In the genomic region with DNA sequence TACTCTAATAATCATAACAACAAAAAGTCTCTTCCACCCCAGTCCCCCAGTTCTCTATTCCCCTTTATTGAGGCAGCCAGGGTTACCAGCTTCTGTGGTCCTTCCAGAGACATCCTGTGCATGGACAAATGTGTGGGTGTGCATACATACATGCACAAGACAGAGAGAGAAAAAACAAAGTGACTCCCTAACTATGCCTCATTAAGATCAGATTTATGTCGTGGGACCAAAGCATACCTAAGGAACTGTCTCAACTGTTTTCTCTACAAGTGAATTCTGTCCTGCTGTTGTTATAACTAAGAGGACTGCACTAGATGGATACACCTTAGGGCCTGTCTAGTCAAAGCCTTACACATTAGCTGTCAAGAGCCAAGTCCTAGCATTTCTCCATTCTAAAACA, we compare ENCODE assay signal across 23 cellular contexts.
DNase-seq lines count a peak whose midpoint lies in the region; ATAC-seq, FAIRE-seq and TF ChIP-seq lines count a peak whose summit lies in the region.
"Had no signal": no experiment of that assay in that cellular context is flagged by ENCODE, and none has a peak within 500 bp of the region (broad histone marks: within the 10 kb centered on the region; RNA-seq: fewer than 3 reads in every experiment).

No MANE protein-coding gene starts in this region.

- H3K27me3 ChIP-seq in CD8-positive, alpha-beta T cell (ENCODE audit: insufficient read depth, low read length), result no peaks in the 10 kb centered on the region
- H3K27me3 ChIP-seq in IMR-90 (ENCODE audit: control insufficient read depth, insufficient read depth, low read length) (no peaks in the 10 kb centered on the region), GM12878 (replicated peaks in 1 of 2; ENCODE audit: control insufficient read depth in 2 of 2, insufficient read depth in 2 of 2, low read length in 1 of 2) (no peaks in the 10 kb centered on the region), osteoblast (ENCODE audit: insufficient read depth, low read length) (no peaks in the 10 kb centered on the region)
- H3K27me3 ChIP-seq: gastroesophageal sphincter, MG63, transverse colon had no signal

- peaks cover 5% of the 10 kb centered on the region for H3K36me3 Mint-ChIP-seq in CD8-positive, alpha-beta T cell
- H3K36me3 Mint-ChIP-seq: natural killer cell treated with Interleukin-12 subunit alpha and Interleukin-12 subunit beta and Interleukin-15 and Interleukin-18, amount 100 ng/mL, for 72 hours had no signal

- TF ChIP-seq RAD21 in IMR-90 (IDR thresholded peaks at IDR 0.05; ENCODE audit: low read length) (no peak), GM12878 (IDR thresholded peaks at IDR 0.05; ENCODE audit: insufficient read depth, low read depth, low read length) (no peak)

- WGBS in IMR-90 (ENCODE audit: extremely low coverage in 2 of 2, insufficient read length in 1 of 2), 2 experiments, result no CpG with 5 or more reads among the region's 1 CpG
- 33% methylated on average over 1 of the region's 1 CpG for WGBS in GM12878 (ENCODE audit: insufficient coverage, insufficient replicate concordance, low lambda C conversion rate, missing lambda C conversion rate)
- WGBS in lower leg skin, 2 donors, result 55 to 71% methylated on average over 1 of the region's 1 CpG

- H3K27me3 Mint-ChIP-seq in CD8-positive, alpha-beta T cell (ENCODE audit: low read depth), result no peaks in the 10 kb centered on the region
- H3K27me3 Mint-ChIP-seq: natural killer cell treated with Interleukin-12 subunit alpha and Interleukin-12 subunit beta and Interleukin-15 and Interleukin-18, amount 100 ng/mL, for 72 hours; progenitor cell of endocrine pancreas had no signal

- no peak for TF ChIP-seq CTCF in CD8-positive, alpha-beta T cell (IDR thresholded peaks at IDR 0.05)
- TF ChIP-seq CTCF in IMR-90 (conservative IDR thresholded peaks at IDR 0.05; ENCODE audit: low read depth, low read length), result no peak
- no peak for TF ChIP-seq CTCF in GM12878 (IDR thresholded peaks at IDR 0.05 in 2 of 3, conservative IDR thresholded peaks at IDR 0.05 in 1 of 3; ENCODE audit: control insufficient read depth in 2 of 3, extremely low read depth in 1 of 3, insufficient read depth in 1 of 3, low read depth in 3 of 3, low read length in 3 of 3)
- no peak for TF ChIP-seq CTCF in osteoblast (IDR thresholded peaks at IDR 0.05; ENCODE audit: extremely low read depth, low read depth, low read length)
- TF ChIP-seq CTCF in lower leg skin (IDR thresholded peaks at IDR 0.05), result no peak

- H3K18ac ChIP-seq in IMR-90 (ENCODE audit: low read depth, low read length), result no peak overlapping the region

- peaks cover 76% of the 10 kb centered on the region for H3K4me1 Mint-ChIP-seq in CD8-positive, alpha-beta T cell (ENCODE audit: low read depth)

- no peak overlapping the region for H2BK15ac ChIP-seq in IMR-90 (ENCODE audit: low read depth, low read length)

- no peaks in the 10 kb centered on the region for H3K9me3 ChIP-seq in CD8-positive, alpha-beta T cell (ENCODE audit: low read length)
- H3K9me3 ChIP-seq in IMR-90 (ENCODE audit: control insufficient read depth, insufficient read depth, low read length), result no peaks in the 10 kb centered on the region
- no peaks in the 10 kb centered on the region for H3K9me3 ChIP-seq in GM12878 (replicated peaks; ENCODE audit: control insufficient read depth, insufficient read depth, low read length)
- no peaks in the 10 kb centered on the region for H3K9me3 ChIP-seq in osteoblast (ENCODE audit: low read depth, low read length)
- H3K9me3 ChIP-seq: gastroesophageal sphincter, MG63, transverse colon had no signal

- H2AK5ac ChIP-seq in IMR-90 (ENCODE audit: low read depth, low read length), result peak overlapping the region; percentile 34; the same call in 1 of the 2 replicates

- peaks cover 21% of the 10 kb centered on the region; the same call in 1 of the 2 replicates for H4K20me1 ChIP-seq in IMR-90 (ENCODE audit: insufficient read depth, low read length)
- no peaks in the 10 kb centered on the region for H4K20me1 ChIP-seq in GM12878 (ENCODE audit: control insufficient read depth, insufficient read depth)
- H4K20me1 ChIP-seq in osteoblast (ENCODE audit: insufficient read depth, low read length), result peaks cover 7% of the 10 kb centered on the region

- POLR2A ChIA-PET in CD8-positive, alpha-beta T cell (lab: Charles Lee), result no interaction called here
- POLR2A ChIA-PET in IMR-90 (lab: Charles Lee; ENCODE audit: unreplicated experiment), result no interaction called here
- POLR2A ChIA-PET in GM12878 (lab: Charles Lee), result interaction anchor here (0.9 to 2.6 kb wide), 5 partner anchors 53 to 117 kb away, joined by 3 to 15 read pairs (median 6); no protein-coding TSS in a partner anchor

- BruUV-seq in IMR-90 (replicated peaks; lab: Mats Ljungman, UMichigan), result no TSS peak
- BruUV-seq in GM12878 (replicated peaks; lab: Mats Ljungman, UMichigan), result no TSS peak

- H2BK120ac ChIP-seq in IMR-90 (ENCODE audit: low read depth, low read length), result no peak overlapping the region

- H3K27ac ChIP-seq in CD8-positive, alpha-beta T cell (ENCODE audit: low read depth, low read length), result no peak overlapping the region
- H3K27ac ChIP-seq in IMR-90 (ENCODE audit: insufficient read depth, low read length), result no peak overlapping the region
- H3K27ac ChIP-seq in GM12878 (ENCODE audit: control insufficient read depth, insufficient read depth), result peak overlapping the region; percentile 29
- H3K27ac ChIP-seq in osteoblast (ENCODE audit: low read depth, low read length), result no peak overlapping the region
- H3K27ac ChIP-seq: gastroesophageal sphincter, transverse colon had no signal

- no peak overlapping the region for H4K91ac ChIP-seq in IMR-90 (ENCODE audit: insufficient read depth, low read depth, low read length)

- TF ChIP-seq POLR2A in IMR-90 (IDR thresholded peaks at IDR 0.05; ENCODE audit: low read depth, low read length), result no peak
- TF ChIP-seq POLR2A in GM12878 (IDR thresholded peaks at IDR 0.05; ENCODE audit: low read depth, low read length), result no peak
- no peak for TF ChIP-seq POLR2A in lower leg skin (IDR thresholded peaks at IDR 0.05)

- H3K4me3 Mint-ChIP-seq in CD8-positive, alpha-beta T cell, result no peak overlapping the region
- H3K4me3 Mint-ChIP-seq: natural killer cell treated with Interleukin-12 subunit alpha and Interleukin-12 subunit beta and Interleukin-15 and Interleukin-18, amount 100 ng/mL, for 72 hours had no signal

- dilution Hi-C loops in IMR-90 (cut with HindIII; ENCODE audit: low sequenced_read_pairs, unreplicated experiment), result no loop called here

- peak overlapping the region; percentile 69; the same call in 1 of the 2 replicates for H3K14ac ChIP-seq in IMR-90 (replicated peaks; ENCODE audit: low read depth, low read length)

- no peak for FAIRE-seq in GM12878 (lab: Jason Lieb, UNC)

- TF ChIP-seq EP300 in GM12878 (IDR thresholded peaks at IDR 0.05; ENCODE audit: borderline replicate concordance in 1 of 2, control insufficient read depth in 1 of 2, low read depth in 2 of 2, low read length in 2 of 2), result no peak

- CTCF ChIA-PET in CD8-positive, alpha-beta T cell (lab: Charles Lee), result interaction anchor here (0.8 to 6.6 kb wide), 4 partner anchors 13 to 120 kb away, joined by 3 to 53 read pairs (median 10); no protein-coding TSS in a partner anchor
- CTCF ChIA-PET in IMR-90 (lab: Yijun Ruan, JAX), result interaction anchor here (0.8 to 1.0 kb wide), 2 partner anchors 53 to 116 kb away, joined by 3 read pairs; no protein-coding TSS in a partner anchor
- CTCF ChIA-PET in GM12878 (lab: Yijun Ruan, JAX), result interaction anchor here (0.9 to 13.0 kb wide), 11 partner anchors 11 to 117 kb away, joined by 3 to 339 read pairs (median 4); a partner anchor contains a TSS

- no peak overlapping the region for H2BK20ac ChIP-seq in IMR-90 (ENCODE audit: low read depth, low read length)

- H3K4me3 ChIP-seq in CD8-positive, alpha-beta T cell (ENCODE audit: low read depth, low read length), result no peak overlapping the region
- H3K4me3 ChIP-seq in IMR-90 (ENCODE audit: insufficient read depth, low read depth, low read length), result no peak overlapping the region
- H3K4me3 ChIP-seq in GM12878, result peak overlapping the region; percentile 76
- no peak overlapping the region for H3K4me3 ChIP-seq in osteoblast (ENCODE audit: insufficient read depth, low read length)
- no peak overlapping the region for H3K4me3 ChIP-seq in lower leg skin (ENCODE audit: low read depth, poor library complexity, severe bottlenecking)
- H3K4me3 ChIP-seq: gastroesophageal sphincter, MG63, transverse colon had no signal

- H3K9me1 ChIP-seq in IMR-90 (ENCODE audit: insufficient read depth, low read length), result peaks cover 10% of the 10 kb centered on the region

- SMC1A ChIA-PET in GM12878 (lab: Charles Lee; ENCODE audit: uncharacterized antibody, unreplicated experiment), result interaction anchor here (1.2 to 11.9 kb wide), 16 partner anchors 9 to 115 kb away, joined by 3 to 248 read pairs (median 6); a partner anchor contains a TSS

- H3K79me2 ChIP-seq in GM12878 (ENCODE audit: control insufficient read depth, insufficient read depth, low read length) (peaks cover 69% of the 10 kb centered on the region), osteoblast (ENCODE audit: insufficient read depth, low read length) (peaks cover 60% of the 10 kb centered on the region)

- peak overlapping the region; percentile 10 for H3K27ac Mint-ChIP-seq in CD8-positive, alpha-beta T cell
- H3K27ac Mint-ChIP-seq: natural killer cell treated with Interleukin-12 subunit alpha and Interleukin-12 subunit beta and Interleukin-15 and Interleukin-18, amount 100 ng/mL, for 72 hours; progenitor cell of endocrine pancreas had no signal

- H3K9me3 Mint-ChIP-seq in CD8-positive, alpha-beta T cell, result no peaks in the 10 kb centered on the region
- H3K9me3 Mint-ChIP-seq: natural killer cell treated with Interleukin-12 subunit alpha and Interleukin-12 subunit beta and Interleukin-15 and Interleukin-18, amount 100 ng/mL, for 72 hours had no signal

- H2BK5ac ChIP-seq in IMR-90 (ENCODE audit: low read depth, low read length, poor library complexity, severe bottlenecking), result peak overlapping the region; percentile 9

- no peaks in the 10 kb centered on the region for H3K36me3 ChIP-seq in CD8-positive, alpha-beta T cell (ENCODE audit: insufficient read depth, low read length)
- H3K36me3 ChIP-seq in IMR-90 (ENCODE audit: control insufficient read depth, insufficient read depth, low read length), result no peaks in the 10 kb centered on the region
- no peaks in the 10 kb centered on the region for H3K36me3 ChIP-seq in GM12878 (ENCODE audit: control insufficient read depth in 2 of 2, insufficient read depth in 2 of 2, low read length in 1 of 2)
- no peaks in the 10 kb centered on the region for H3K36me3 ChIP-seq in osteoblast (ENCODE audit: insufficient read depth, low read length)
- H3K36me3 ChIP-seq: gastroesophageal sphincter, MG63, transverse colon had no signal

- H3K9ac ChIP-seq in IMR-90 (ENCODE audit: low read depth, low read length) (no peak overlapping the region), GM12878 (ENCODE audit: control insufficient read depth, insufficient read depth, low read length) (no peak overlapping the region)

- ATAC-seq in CD8-positive, alpha-beta T cell, result no peak
- ATAC-seq in IMR-90 (ENCODE audit: low read depth) (no peak; the same call in 1 of the 2 replicates), GM12878 (no peak; the same call in 2 of the 3 replicates), GM21390 (IDR thresholded peaks at IDR 0.05; ENCODE audit: unreplicated experiment) (no peak)
- ATAC-seq: gastroesophageal sphincter; natural killer cell treated with Interleukin-12 subunit alpha and Interleukin-12 subunit beta and Interleukin-15 and Interleukin-18, amount 100 ng/mL, for 72 hours; stimulated activated naive CD8-positive, alpha-beta T cell treated with anti-CD3 and anti-CD28 coated beads, Interleukin-15, Interleukin-2, amounts not matched to agents 100 U/mL and 50 U/mL, for 24 hours had no signal

- no peak overlapping the region for H3K4me2 ChIP-seq in IMR-90 (ENCODE audit: low read depth, low read length)
- peak overlapping the region; percentile 80 for H3K4me2 ChIP-seq in GM12878 (ENCODE audit: control insufficient read depth, insufficient read depth)
- H3K4me2 ChIP-seq in osteoblast (ENCODE audit: insufficient read depth, low read length), result peak overlapping the region; percentile 15

- H4K5ac ChIP-seq in IMR-90 (ENCODE audit: low read depth, low read length), result no peak overlapping the region

- DNase-seq in CD8-positive, alpha-beta T cell, result no peak
- DNase-seq in IMR-90, result peak; percentile 47
- DNase-seq in GM12878 (ENCODE audit: low read depth, low spot score), result no peak
- no peak for DNase-seq in osteoblast (ENCODE audit: insufficient read length, low spot score, missing footprints)
- no peak for DNase-seq in lower leg skin (ENCODE audit: low spot score in 2 of 2)
- DNase-seq in RPMI8226, result no peak
- no peak for DNase-seq in posterior vena cava (ENCODE audit: low spot score)
- DNase-seq: activated CD4-positive, alpha-beta T cell treated with anti-CD3 and anti-CD28 coated beads, Interleukin-2, amount 50 U/mL, for 1 hour; aorta; Calu3; cerebellar nuclear complex; mesenchymal stem cell; MG63; NCI-H146; NCI-H526 treated with DMSO at 0.1 percent for 48 hours; SHP77 treated with DMSO at 0.1 percent for 48 hours; stimulated activated CD4-positive, alpha-beta T cell treated with anti-CD3 and anti-CD28 coated beads, Interleukin-2, amount 100 ng/mL, for 24 hours; stimulated activated naive CD8-positive, alpha-beta T cell treated with anti-CD3 and anti-CD28 coated beads, Interleukin-15, Interleukin-2, amounts not matched to agents 100 U/mL and 50 U/mL, for 24 hours; transverse colon had no signal

- H3K4me1 ChIP-seq in CD8-positive, alpha-beta T cell (ENCODE audit: insufficient read depth, low read length), result peaks cover 34% of the 10 kb centered on the region
- H3K4me1 ChIP-seq in IMR-90 (ENCODE audit: control insufficient read depth, insufficient read depth, low read length) (peaks cover 17% of the 10 kb centered on the region), GM12878 (ENCODE audit: control insufficient read depth, insufficient read depth, low read length) (peaks cover 20% of the 10 kb centered on the region), osteoblast (ENCODE audit: insufficient read depth, low read length) (peaks cover 48% of the 10 kb centered on the region)

- H3K56ac ChIP-seq in IMR-90 (ENCODE audit: extremely low read depth, insufficient read depth, low read length), result no peak overlapping the region

- no peak overlapping the region for H2AK9ac ChIP-seq in IMR-90 (replicated peaks; ENCODE audit: low read depth, low read length, poor library complexity)

- peaks cover 31 to 74% of the 10 kb centered on the region in 2 experiments for H3K79me1 ChIP-seq in IMR-90 (ENCODE audit: low read depth in 1 of 2, low read length in 2 of 2)

- H2AFZ ChIP-seq in IMR-90 (replicated peaks; ENCODE audit: low read length, poor library complexity) (no peak overlapping the region), GM12878 (ENCODE audit: control insufficient read depth, low read depth, low read length) (no peak overlapping the region), osteoblast (ENCODE audit: low read length) (no peak overlapping the region)

- H4K8ac ChIP-seq in IMR-90 (ENCODE audit: low read depth in 2 of 2, low read length in 2 of 2), result no peak overlapping the region

- intact Hi-C loops in CD8-positive, alpha-beta T cell (cut with DNase I, micrococcal nuclease), result loop anchor here (5.0 to 10.0 kb wide), 2 partner anchors 52 to 235 kb away; no protein-coding TSS in a partner anchor
- intact Hi-C loops in IMR-90 (cut with micrococcal nuclease), result loop anchor here (5.0 kb wide), 1 partner anchor 107 kb away; a partner anchor contains a TSS
- intact Hi-C loops in GM12878 (cut with micrococcal nuclease; ENCODE audit: unreplicated experiment), result loop anchor here (5.0 kb wide), 1 partner anchor 62 kb away; no protein-coding TSS in a partner anchor
- intact Hi-C loops in lower leg skin (cut with DNase I; ENCODE audit: low total_unique reads), result loop anchor here (10.0 kb wide), 1 partner anchor 55 kb away; no protein-coding TSS in a partner anchor
- intact Hi-C loops in posterior vena cava (cut with DNase I), result loop anchor here in 1 of 2 donors (5.0 kb wide), 1 partner anchor 107 kb away; a partner anchor contains a TSS

- H3K4ac ChIP-seq in IMR-90 (ENCODE audit: low read depth, low read length), result no peak overlapping the region

- RAD21 ChIA-PET in GM12878 (lab: Charles Lee; ENCODE audit: unreplicated experiment), result interaction anchor here (0.5 to 8.1 kb wide), 9 partner anchors 11 to 279 kb away, joined by 3 to 70 read pairs (median 21); a partner anchor contains a TSS

- peak overlapping the region; percentile 59; the same call in 1 of the 2 replicates for H3K23ac ChIP-seq in IMR-90 (ENCODE audit: low read depth, low read length)

- in situ Hi-C loops in IMR-90 (cut with MboI; ENCODE audit: low sequenced_read_pairs) (loop anchor here (5.0 kb wide), 1 partner anchor 112 kb away; no protein-coding TSS in a partner anchor), GM12878 (cut with MboI) (loop anchor here (5.0 kb wide), 1 partner anchor 112 kb away; no protein-coding TSS in a partner anchor)
